ENCODE assay signal across 9 cellular contexts in genomic region chr20:56249244-56249955, GRCh38. TPM values are rescaled to one million over a fixed set of nuclear protein-coding genes. Genes with fewer than 3 reads are reported as not detected.
A peak's percentile ranks its signal among the peaks of the same experiment; 100 is the strongest.
DNase-seq lines count a peak whose midpoint lies in the region; ATAC-seq and TF ChIP-seq lines count a peak whose summit lies in the region.
"Had no signal": no experiment of that assay in that cellular context is flagged by ENCODE, and none has a peak within 500 bp of the region (broad histone marks: within the 10 kb centered on the region; RNA-seq: fewer than 3 reads in every experiment).

No MANE protein-coding gene starts in this region.

- ATAC-seq in RWPE2 (ENCODE audit: low read depth) (peak; percentile 69), GM19324 (IDR thresholded peaks at IDR 0.05; ENCODE audit: low FRiP score, unreplicated experiment) (no peak), HG03378 (IDR thresholded peaks at IDR 0.05; ENCODE audit: unreplicated experiment) (no peak)

- H3K27ac ChIP-seq in HEK293 (ENCODE audit: extremely low read depth, low read depth, low read length) (no peak overlapping the region), RWPE2 (ENCODE audit: poor library complexity, severe bottlenecking) (no peak overlapping the region)
- H3K27ac ChIP-seq: BLaER1 had no signal

- no peaks in the 10 kb centered on the region for H3K36me3 Mint-ChIP-seq in glutamatergic neuron (ENCODE audit: unreplicated experiment)

- no peaks in the 10 kb centered on the region for H3K36me3 ChIP-seq in HEK293 (ENCODE audit: control insufficient read depth in 2 of 2, insufficient read depth in 1 of 2, low read length in 2 of 2)
- H3K36me3 ChIP-seq in RWPE2 (ENCODE audit: low read depth) = no peaks in the 10 kb centered on the region
- H3K36me3 ChIP-seq: BLaER1 had no signal

- H3K27me3 Mint-ChIP-seq in glutamatergic neuron (ENCODE audit: unreplicated experiment) = peaks cover 2% of the 10 kb centered on the region

- no peak for TF ChIP-seq CTCF in HEK293 (tag by site-specific recombination; IDR thresholded peaks at IDR 0.05)
- peak; percentile 99 for TF ChIP-seq CTCF in RWPE2 (IDR thresholded peaks at IDR 0.05; ENCODE audit: poor library complexity, severe bottlenecking)
- TF ChIP-seq CTCF in glutamatergic neuron (IDR thresholded peaks at IDR 0.05; ENCODE audit: partially characterized antibody, unreplicated experiment) = no peak

- no peak overlapping the region for H3K4me3 ChIP-seq in HEK293 (ENCODE audit: low read depth, low read length)
- H3K4me3 ChIP-seq in RWPE2 (ENCODE audit: severe bottlenecking) = no peak overlapping the region
- H3K4me3 ChIP-seq: BLaER1 had no signal

- POLR2A ChIA-PET in HEK293 (lab: Yijun Ruan, JAX) = no interaction called here

- no peak overlapping the region for H3K4me3 Mint-ChIP-seq in glutamatergic neuron (ENCODE audit: unreplicated experiment)

- H3K9me3 ChIP-seq in HEK293 (ENCODE audit: control insufficient read depth, insufficient read depth, low read depth, low read length) = no peaks in the 10 kb centered on the region
- no peaks in the 10 kb centered on the region for H3K9me3 ChIP-seq in RWPE2 (ENCODE audit: severe bottlenecking)
- H3K9me3 ChIP-seq: BLaER1 had no signal

- H3K27ac Mint-ChIP-seq in glutamatergic neuron (ENCODE audit: unreplicated experiment) = peak overlapping the region; percentile 14

- no peaks in the 10 kb centered on the region for H3K4me1 Mint-ChIP-seq in glutamatergic neuron (ENCODE audit: low read depth, unreplicated experiment)

- no peaks in the 10 kb centered on the region for H3K4me1 ChIP-seq in HEK293 (ENCODE audit: control insufficient read depth, insufficient read depth, low read length)
- peaks cover 5% of the 10 kb centered on the region for H3K4me1 ChIP-seq in RWPE2 (ENCODE audit: insufficient read depth, poor library complexity, severe bottlenecking)
- H3K4me1 ChIP-seq: BLaER1 had no signal

- peaks cover 3% of the 10 kb centered on the region for H3K9me3 Mint-ChIP-seq in glutamatergic neuron (ENCODE audit: unreplicated experiment)

- no peaks in the 10 kb centered on the region for H3K27me3 ChIP-seq in RWPE2 (ENCODE audit: insufficient read depth, poor library complexity, severe bottlenecking)
- H3K27me3 ChIP-seq: BLaER1 had no signal

- CTCF ChIA-PET in HEK293 (lab: Yijun Ruan, JAX) = interaction anchor here (0.7 to 1.4 kb wide), 4 partner anchors 62 to 523 kb away, joined by 4 to 7 read pairs (median 6); partner anchors contain the start of gene FAM210B

- DNase-seq in NCI-H2107 treated with DMSO at 0.1 percent for 48 hours (lab: John Stamatoyannopoulos, UW; ENCODE audit: unreplicated experiment) = peak; percentile 22
- no peak for DNase-seq in NCI-H2107 (lab: John Stamatoyannopoulos, UW)
- peak; percentile 85 for DNase-seq in RWPE2 (ENCODE audit: low spot score)
- peak; percentile 28 for DNase-seq in glutamatergic neuron
- DNase-seq in SKM-1 treated with dmso at 0.1 percent for 144 hours (lab: John Stamatoyannopoulos, UW; ENCODE audit: unreplicated experiment) = no peak

TF ChIP-seq in HEK293, 187 proteins besides CTCF, POLR2A, EP300 and RAD21:
- no peak for TF ChIP-seq ZNF518A (tag by site-specific recombination; conservative IDR thresholded peaks at IDR 0.05; ENCODE audit: low read depth)
- no peak for TF ChIP-seq HOXA7 (CRISPR knock-in tag; IDR thresholded peaks at IDR 0.05; ENCODE audit: borderline replicate concordance)
- no peak for TF ChIP-seq ZSCAN23 (tag by site-specific recombination; IDR thresholded peaks at IDR 0.05)
- TF ChIP-seq ZNF24 (tag by site-specific recombination; IDR thresholded peaks at IDR 0.05) = no peak
- TF ChIP-seq ZNF19 (tag by site-specific recombination; IDR thresholded peaks at IDR 0.05; ENCODE audit: low read depth) = no peak
- TF ChIP-seq ZNF777 (tag by site-specific recombination; IDR thresholded peaks at IDR 0.05; ENCODE audit: borderline replicate concordance) = 0 out of 2 replicates have a peak, but pooled peaks have one; percentile 14
- TF ChIP-seq, protein P1, sequence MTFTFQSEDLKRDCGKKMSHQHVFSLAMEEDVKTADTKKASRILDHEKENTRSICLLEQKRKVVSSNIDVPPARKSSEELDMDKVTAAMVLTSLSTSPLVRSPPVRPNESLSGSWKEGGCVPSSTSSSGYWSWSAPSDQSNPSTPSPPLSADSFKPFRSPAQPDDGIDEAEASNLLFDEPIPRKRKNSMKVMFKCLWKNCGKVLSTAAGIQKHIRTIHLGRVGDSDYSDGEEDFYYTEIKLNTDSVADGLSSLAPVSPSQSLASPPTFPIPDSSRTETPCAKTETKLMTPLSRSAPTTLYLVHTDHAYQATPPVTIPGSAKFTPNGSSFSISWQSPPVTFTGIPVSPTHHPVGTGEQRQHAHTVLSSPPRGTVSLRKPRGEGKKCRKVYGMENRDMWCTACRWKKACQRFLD (tag by site-specific recombination; IDR thresholded peaks at IDR 0.05) = no peak
- TF ChIP-seq BCL11A (tag by site-specific recombination; IDR thresholded peaks at IDR 0.05; ENCODE audit: low read depth) = no peak
- TF ChIP-seq ZNF792 (tag by site-specific recombination; IDR thresholded peaks at IDR 0.05) = no peak
- TF ChIP-seq ZNF654 (tag by site-specific recombination; IDR thresholded peaks at IDR 0.05; ENCODE audit: low read depth) = 0 out of 2 replicates have a peak, but pooled peaks have one; percentile 33
- TF ChIP-seq YY1 (tag by site-specific recombination; IDR thresholded peaks at IDR 0.05) = no peak
- no peak for TF ChIP-seq ZNF184 (tag by site-specific recombination; IDR thresholded peaks at IDR 0.05)
- TF ChIP-seq ZNF23 (tag by site-specific recombination; IDR thresholded peaks at IDR 0.05; ENCODE audit: borderline replicate concordance) = no peak
- TF ChIP-seq ZXDB (tag by site-specific recombination; IDR thresholded peaks at IDR 0.05) = no peak
- TF ChIP-seq ZBTB10 (tag by site-specific recombination; IDR thresholded peaks at IDR 0.05) = no peak

RNA-seq across cellular contexts. Expression of gene MC3R, which starts 0.9 kb away (rescaled TPM):
- not detected for total RNA-seq in glutamatergic neuron (ENCODE audit: unreplicated experiment)

Comparison
In these comparisons a context has a peak if more than half of its experiments do, and no peak if none do; other contexts are left out.
1. DNase-seq: peak in NCI-H2107 treated with DMSO at 0.1 percent for 48 hours (single experiment), RWPE2 (single experiment) and glutamatergic neuron (single experiment); none in NCI-H2107 (single experiment) and SKM-1 treated with dmso at 0.1 percent for 144 hours (single experiment).